In the genomic region with DNA sequence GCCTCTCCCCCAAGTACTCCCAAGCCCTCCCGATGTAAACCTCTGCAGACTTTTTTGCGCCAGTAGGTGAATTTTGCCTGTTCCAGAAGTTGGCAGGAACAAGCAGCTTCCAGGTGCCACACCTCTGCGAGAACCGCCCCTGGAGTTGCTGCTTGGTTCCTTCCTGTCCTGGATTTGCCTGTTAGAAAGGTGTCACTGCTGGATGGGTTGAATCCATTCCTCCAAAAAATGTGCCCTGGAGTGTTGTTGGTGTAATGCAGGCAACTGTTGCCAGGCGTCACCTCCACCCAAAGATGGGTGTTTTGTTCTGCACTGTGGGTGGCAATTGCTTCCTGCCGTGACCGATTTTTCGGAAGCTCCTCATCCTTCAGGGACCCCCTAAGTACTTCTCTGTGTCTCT, we compare ENCODE assay signal across 1 cellular context.
TF ChIP-seq lines count a peak whose summit lies in the region.

No MANE protein-coding gene starts in this region.

TF ChIP-seq in K562, 482 proteins besides CTCF, POLR2A, EP300 and RAD21:
- TF ChIP-seq, protein P1, sequence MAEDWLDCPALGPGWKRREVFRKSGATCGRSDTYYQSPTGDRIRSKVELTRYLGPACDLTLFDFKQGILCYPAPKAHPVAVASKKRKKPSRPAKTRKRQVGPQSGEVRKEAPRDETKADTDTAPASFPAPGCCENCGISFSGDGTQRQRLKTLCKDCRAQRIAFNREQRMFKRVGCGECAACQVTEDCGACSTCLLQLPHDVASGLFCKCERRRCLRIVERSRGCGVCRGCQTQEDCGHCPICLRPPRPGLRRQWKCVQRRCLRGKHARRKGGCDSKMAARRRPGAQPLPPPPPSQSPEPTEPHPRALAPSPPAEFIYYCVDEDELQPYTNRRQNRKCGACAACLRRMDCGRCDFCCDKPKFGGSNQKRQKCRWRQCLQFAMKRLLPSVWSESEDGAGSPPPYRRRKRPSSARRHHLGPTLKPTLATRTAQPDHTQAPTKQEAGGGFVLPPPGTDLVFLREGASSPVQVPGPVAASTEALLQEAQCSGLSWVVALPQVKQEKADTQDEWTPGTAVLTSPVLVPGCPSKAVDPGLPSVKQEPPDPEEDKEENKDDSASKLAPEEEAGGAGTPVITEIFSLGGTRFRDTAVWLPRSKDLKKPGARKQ (CRISPR knock-in tag; IDR thresholded peaks at IDR 0.05) = no peak
- peak; percentile 37; the same call in 1 of the 2 replicates for TF ChIP-seq RBFOX2 (IDR thresholded peaks at IDR 0.05; ENCODE audit: low read depth, low read length)
- TF ChIP-seq, protein P2, sequence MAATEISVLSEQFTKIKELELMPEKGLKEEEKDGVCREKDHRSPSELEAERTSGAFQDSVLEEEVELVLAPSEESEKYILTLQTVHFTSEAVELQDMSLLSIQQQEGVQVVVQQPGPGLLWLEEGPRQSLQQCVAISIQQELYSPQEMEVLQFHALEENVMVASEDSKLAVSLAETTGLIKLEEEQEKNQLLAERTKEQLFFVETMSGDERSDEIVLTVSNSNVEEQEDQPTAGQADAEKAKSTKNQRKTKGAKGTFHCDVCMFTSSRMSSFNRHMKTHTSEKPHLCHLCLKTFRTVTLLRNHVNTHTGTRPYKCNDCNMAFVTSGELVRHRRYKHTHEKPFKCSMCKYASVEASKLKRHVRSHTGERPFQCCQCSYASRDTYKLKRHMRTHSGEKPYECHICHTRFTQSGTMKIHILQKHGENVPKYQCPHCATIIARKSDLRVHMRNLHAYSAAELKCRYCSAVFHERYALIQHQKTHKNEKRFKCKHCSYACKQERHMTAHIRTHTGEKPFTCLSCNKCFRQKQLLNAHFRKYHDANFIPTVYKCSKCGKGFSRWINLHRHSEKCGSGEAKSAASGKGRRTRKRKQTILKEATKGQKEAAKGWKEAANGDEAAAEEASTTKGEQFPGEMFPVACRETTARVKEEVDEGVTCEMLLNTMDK (IDR thresholded peaks at IDR 0.05; ENCODE audit: borderline replicate concordance, insufficient read depth, low read depth, low read length, poor library complexity, severe bottlenecking) = no peak
